8 cellular contexts compared by ENCODE assay signal in the genomic region with DNA sequence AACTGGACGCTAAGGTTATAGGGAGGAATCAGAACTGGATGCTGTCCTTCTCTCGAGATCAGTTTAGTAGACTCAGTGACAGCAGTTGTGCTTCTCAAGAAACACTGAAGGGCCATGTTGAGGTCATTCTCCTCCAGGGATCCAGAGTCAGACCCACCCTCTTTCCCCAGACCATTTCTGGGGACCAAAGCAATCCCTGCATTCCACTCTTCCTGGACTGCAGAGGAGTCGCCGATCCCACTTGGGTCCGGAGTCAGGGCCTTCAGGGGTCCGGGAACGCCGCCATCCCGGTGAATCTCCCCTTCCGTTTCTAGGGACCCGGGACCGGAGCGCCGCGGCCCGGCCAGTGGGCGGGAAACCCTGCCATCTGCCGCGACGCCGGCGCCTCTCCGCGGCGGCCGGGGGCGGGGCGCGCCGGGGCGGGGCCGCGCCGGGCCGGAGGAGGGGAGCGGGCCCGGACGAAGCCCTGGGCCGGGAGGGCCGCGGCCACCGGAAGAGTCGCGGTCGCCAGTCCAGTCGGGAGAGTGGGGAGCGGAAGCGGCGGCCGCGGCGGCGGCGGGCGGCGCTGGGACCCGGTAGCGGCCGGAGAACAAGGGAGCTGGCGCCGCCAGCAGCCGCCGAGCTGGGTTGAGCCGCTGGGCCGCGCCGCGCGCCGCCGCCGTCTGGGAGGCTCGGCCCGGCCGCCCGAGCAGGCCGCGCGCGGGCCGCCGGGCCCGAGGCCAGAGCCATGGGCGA. TPM values are rescaled to one million over a fixed set of nuclear protein-coding genes. Genes with fewer than 3 reads are reported as not detected.
A peak's percentile ranks its signal among the peaks of the same experiment; 100 is the strongest.
DNase-seq lines count a peak whose midpoint lies in the region; ATAC-seq lines count a peak whose summit lies in the region.

A gene (plus strand): TSS at position 469 of the 735 bp plus-strand sequence. CDS start 259 bp downstream, at position 728.

- H3K79me2 ChIP-seq in ACC112 (ENCODE audit: control insufficient read depth, insufficient read depth, low read length, unreplicated experiment), result peaks cover 46% of the 10 kb centered on the region

- H2AFZ ChIP-seq in ACC112 (ENCODE audit: low read length, unreplicated experiment), result peak within 1 kb of the TSS; percentile 39

- peak within 1 kb of the TSS; percentile 97 for H3K4me3 ChIP-seq in ACC112 (ENCODE audit: low read depth, low read length)

- H3K36me3 ChIP-seq in ACC112 (ENCODE audit: insufficient read depth, low read length), result no peaks in the 10 kb centered on the region

- DNase-seq in NCI-H2029 treated with DMSO at 0.1 percent for 48 hours (lab: John Stamatoyannopoulos, UW) (peak; percentile 23), dermis microvascular lymphatic vessel endothelial cell (ENCODE audit: low read depth in 2 of 2) (peak in 1 of 2 donors; percentile 69), left lobe of liver (ENCODE audit: low spot score) (peak; percentile 82)
- DNase-seq in activated CD4-positive, CD25-positive, alpha-beta regulatory T cell treated with anti-CD3 and anti-CD28 coated beads, Interleukin-2, amount 50 U/mL, for 72 hours, result peak; percentile 67
- peak; percentile 4 for DNase-seq in stimulated activated CD8-positive, alpha-beta memory T cell treated with anti-CD3 and anti-CD28 coated beads, Interleukin-12 subunit alpha, Interleukin-12 subunit beta, amount 100 ng/mL, for 1 hour (ENCODE audit: low read depth)

- ATAC-seq in GM18502 (IDR thresholded peaks at IDR 0.05; ENCODE audit: poor library complexity, unreplicated experiment) (peak; percentile 76), HG02870 (IDR thresholded peaks at IDR 0.05; ENCODE audit: unreplicated experiment) (peak; percentile 67), left lobe of liver (peak; percentile 94)

- peak within 1 kb of the TSS; percentile 68 for H3K27ac ChIP-seq in ACC112 (ENCODE audit: low read depth, low read length)

- H3K4me1 ChIP-seq in ACC112 (ENCODE audit: control insufficient read depth, insufficient read depth, low read length, unreplicated experiment), result peaks cover 11% of the 10 kb centered on the region

- no peaks in the 10 kb centered on the region for H3K27me3 ChIP-seq in ACC112 (ENCODE audit: insufficient read depth, low read length)

RNA-seq across cellular contexts. Expression of the gene that starts here (rescaled TPM):
- total RNA-seq in dermis microvascular lymphatic vessel endothelial cell (13.9 and 28.1 TPM in 2 replicates), left lobe of liver (26.9 TPM)
